ENCODE assay signal across 1 cellular context in the genomic region with DNA sequence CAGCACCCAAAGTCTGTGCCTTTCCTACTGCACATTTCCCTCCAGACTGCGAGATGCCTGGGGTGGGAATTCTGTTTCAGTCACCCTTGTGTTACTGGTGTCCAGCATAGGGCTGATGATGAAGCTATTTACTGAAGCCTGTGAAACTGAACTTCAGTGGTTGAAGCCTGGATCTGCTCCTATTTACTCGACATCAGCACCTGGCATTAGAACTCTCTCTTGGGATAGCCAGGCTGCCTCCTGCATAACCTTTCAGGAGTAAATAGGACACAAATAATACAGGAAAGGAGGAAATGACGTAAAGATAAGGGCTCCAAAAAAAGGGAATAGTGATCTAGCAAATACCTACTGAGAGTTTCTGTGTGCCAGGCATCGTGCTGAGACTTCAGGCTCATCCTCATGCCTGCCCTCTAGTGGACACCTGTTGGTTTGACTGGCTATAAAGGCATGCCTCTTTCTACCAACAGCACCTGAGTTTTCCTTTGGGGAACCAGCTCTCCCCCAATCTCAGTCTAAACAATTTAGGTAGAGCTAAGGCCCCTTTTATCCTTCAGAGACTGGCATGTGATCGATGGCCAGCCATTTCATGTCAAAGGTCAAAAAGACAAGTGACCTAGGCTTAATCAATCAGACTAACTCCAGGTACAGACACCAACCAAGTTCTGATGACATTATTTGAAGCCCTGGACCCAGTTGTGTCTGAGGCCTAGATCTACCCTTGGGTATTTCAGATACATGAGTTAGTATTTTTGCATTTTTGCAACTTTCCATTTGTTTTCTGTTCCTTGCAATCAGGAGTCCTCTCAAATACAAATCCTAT.
TF ChIP-seq lines count a peak whose summit lies in the region.

No MANE protein-coding gene starts in this region.

TF ChIP-seq in liver, 16 proteins besides CTCF, POLR2A, EP300 and RAD21 (continued from another document):
- TF ChIP-seq, protein P1, sequence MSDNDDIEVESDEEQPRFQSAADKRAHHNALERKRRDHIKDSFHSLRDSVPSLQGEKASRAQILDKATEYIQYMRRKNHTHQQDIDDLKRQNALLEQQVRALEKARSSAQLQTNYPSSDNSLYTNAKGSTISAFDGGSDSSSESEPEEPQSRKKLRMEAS (IDR thresholded peaks at IDR 0.05), result no peak
- no peak for TF ChIP-seq EGR1 (IDR thresholded peaks at IDR 0.05; ENCODE audit: low read depth in 2 of 2)
